15 cellular contexts compared by ENCODE assay signal in genomic region chr17:72477529-72477928, GRCh38.
DNase-seq lines count a peak whose midpoint lies in the region; ATAC-seq, FAIRE-seq and TF ChIP-seq lines count a peak whose summit lies in the region.
"Had no signal": no experiment of that assay in that cellular context is flagged by ENCODE, and none has a peak within 500 bp of the region (broad histone marks: within the 10 kb centered on the region; RNA-seq: fewer than 3 reads in every experiment).

No MANE protein-coding gene starts in this region.

- peaks cover 12% of the 10 kb centered on the region for H3K4me1 ChIP-seq in astrocyte (ENCODE audit: insufficient read depth, low read length)
- H3K4me1 ChIP-seq in muscle layer of duodenum (ENCODE audit: control insufficient read depth in 1 of 2, insufficient read depth in 2 of 2, low read length in 2 of 2): no peaks in the 10 kb centered on the region
- H3K4me1 ChIP-seq in ovary (ENCODE audit: insufficient read depth): no peaks in the 10 kb centered on the region
- H3K4me1 ChIP-seq: HAP-1 had no signal

- H3K4me2 ChIP-seq in astrocyte (ENCODE audit: low read length): peak overlapping the region; percentile 58

- TF ChIP-seq POLR2A in ovary (IDR thresholded peaks at IDR 0.05): no peak

- H3K36me3 ChIP-seq in astrocyte (ENCODE audit: insufficient read depth, low read length) (no peaks in the 10 kb centered on the region), muscle layer of duodenum (ENCODE audit: control insufficient read depth in 1 of 2, insufficient read depth in 2 of 2, low read length in 2 of 2) (no peaks in the 10 kb centered on the region), ovary (no peaks in the 10 kb centered on the region)
- H3K36me3 ChIP-seq: HAP-1 had no signal

- TF ChIP-seq CTCF in astrocyte (IDR thresholded peaks at IDR 0.05; ENCODE audit: insufficient read depth, low read depth, low read length) (no peak), ovary (IDR thresholded peaks at IDR 0.05) (no peak), foreskin fibroblast (IDR thresholded peaks at IDR 0.05; ENCODE audit: low read depth, low read length) (no peak)

- H3K4me3 ChIP-seq in astrocyte (ENCODE audit: insufficient read depth, low read depth, low read length) (no peak overlapping the region), muscle layer of duodenum (ENCODE audit: low read depth in 1 of 2, low read length in 2 of 2) (no peak overlapping the region), ovary (no peak overlapping the region), foreskin fibroblast (ENCODE audit: low read depth in 1 of 2, low read length in 2 of 2) (no peak overlapping the region)
- H3K4me3 ChIP-seq: HAP-1 had no signal

- WGBS in ovary, 3 donors: 18 to 53% (median 21%) methylated on average over 7 of the region's 7 CpGs

- no peak overlapping the region for H3K4me3 Mint-ChIP-seq in astrocyte (ENCODE audit: unreplicated experiment)
- H3K4me3 Mint-ChIP-seq: stimulated activated effector memory CD8-positive, alpha-beta T cell treated with anti-CD3 and anti-CD28 coated beads, Interleukin-12 subunit alpha, Interleukin-12 subunit beta, amount 100 ng/mL, for 72 hours had no signal

- H3K9me3 ChIP-seq in astrocyte (ENCODE audit: insufficient read depth, low read depth, low read length) (no peaks in the 10 kb centered on the region), muscle layer of duodenum (ENCODE audit: control insufficient read depth in 1 of 2, low read length in 2 of 2) (peaks cover 7 to 13% of the 10 kb centered on the region in 2 donors), ovary (no peaks in the 10 kb centered on the region)
- H3K9me3 ChIP-seq: HAP-1 had no signal

- no peak for FAIRE-seq in astrocyte (lab: Jason Lieb, UNC)

- H3K27ac ChIP-seq in astrocyte (ENCODE audit: low read depth, low read length): no peak overlapping the region
- H3K27ac ChIP-seq in muscle layer of duodenum (ENCODE audit: low read length): peak overlapping the region; percentile 68
- H3K27ac ChIP-seq in ovary: no peak overlapping the region

- peaks cover 5% of the 10 kb centered on the region for H3K9me3 Mint-ChIP-seq in astrocyte (ENCODE audit: unreplicated experiment)

- H2AFZ ChIP-seq in astrocyte (ENCODE audit: low read depth, low read length): no peak overlapping the region

- peaks cover 15% of the 10 kb centered on the region for H3K4me1 Mint-ChIP-seq in astrocyte (ENCODE audit: low read depth, unreplicated experiment)
- H3K4me1 Mint-ChIP-seq: stimulated activated effector memory CD8-positive, alpha-beta T cell treated with anti-CD3 and anti-CD28 coated beads, Interleukin-12 subunit alpha, Interleukin-12 subunit beta, amount 100 ng/mL, for 72 hours had no signal

- DNase-seq in DMS79 (lab: John Stamatoyannopoulos, UW): peak; percentile 40
- peak; percentile 83 for DNase-seq in NCI-H2029 (lab: John Stamatoyannopoulos, UW)
- DNase-seq in astrocyte (ENCODE audit: low read depth): no peak
- DNase-seq in midbrain (lab: John Stamatoyannopoulos, UW): no peak
- DNase-seq in ovary: no peak
- no peak for DNase-seq in foreskin fibroblast
- DNase-seq: activated CD4-positive, alpha-beta T cell treated with anti-CD3 and anti-CD28 coated beads, Interleukin-2, amount 50 U/mL, for 4 hours; activated naive CD4-positive, alpha-beta T cell treated with anti-CD3 and anti-CD28 coated beads, Interleukin-2, amount 50 U/mL, for 16 hours; cortex of kidney; IMR-90; NCI-H446 treated with DMSO at 0.1 percent for 48 hours had no signal

- H3K27me3 Mint-ChIP-seq in astrocyte (ENCODE audit: low read depth, unreplicated experiment): no peaks in the 10 kb centered on the region

- H3K27me3 ChIP-seq in astrocyte (ENCODE audit: insufficient read depth, low read length) (no peaks in the 10 kb centered on the region), muscle layer of duodenum (ENCODE audit: low read depth, low read length) (no peaks in the 10 kb centered on the region), ovary (no peaks in the 10 kb centered on the region)

- intact Hi-C loops in ovary (cut with DNase I): no loop called here

- TF ChIP-seq EP300 in ovary (IDR thresholded peaks at IDR 0.05): no peak

- H4K20me1 ChIP-seq in astrocyte (ENCODE audit: insufficient read depth, low read length): peaks cover 85% of the 10 kb centered on the region

- ATAC-seq in GM21367 (IDR thresholded peaks at IDR 0.05; ENCODE audit: unreplicated experiment): no peak
- ATAC-seq: stimulated activated effector memory CD8-positive, alpha-beta T cell treated with anti-CD3 and anti-CD28 coated beads, Interleukin-12 subunit alpha, Interleukin-12 subunit beta, amount 100 ng/mL, for 72 hours had no signal

- no peak overlapping the region for H3K27ac Mint-ChIP-seq in astrocyte (ENCODE audit: unreplicated experiment)
- H3K27ac Mint-ChIP-seq: stimulated activated effector memory CD8-positive, alpha-beta T cell treated with anti-CD3 and anti-CD28 coated beads, Interleukin-12 subunit alpha, Interleukin-12 subunit beta, amount 100 ng/mL, for 72 hours had no signal

- H3K9ac ChIP-seq in astrocyte (ENCODE audit: low read length): no peak overlapping the region

- peaks cover 90% of the 10 kb centered on the region for H3K79me2 ChIP-seq in astrocyte (ENCODE audit: insufficient read depth, low read length)

- H3K36me3 Mint-ChIP-seq in astrocyte (ENCODE audit: low read depth, unreplicated experiment): no peaks in the 10 kb centered on the region
- H3K36me3 Mint-ChIP-seq: stimulated activated effector memory CD8-positive, alpha-beta T cell treated with anti-CD3 and anti-CD28 coated beads, Interleukin-12 subunit alpha, Interleukin-12 subunit beta, amount 100 ng/mL, for 72 hours had no signal

Comparison
In these comparisons a context has a peak if more than half of its experiments do, and no peak if none do; other contexts are left out.
1. DNase-seq: peak in DMS79 (single experiment) and NCI-H2029 (single experiment); none in astrocyte (single experiment), midbrain (single experiment), ovary (0 of 5) and foreskin fibroblast (0 of 2).